ENCODE assay signal across 20 cellular contexts in genomic region chr5:108670591-108671335, GRCh38.
A peak's percentile ranks its signal among the peaks of the same experiment; 100 is the strongest.
DNase-seq lines count a peak whose midpoint lies in the region; ATAC-seq and TF ChIP-seq lines count a peak whose summit lies in the region.
"Had no signal": no experiment of that assay in that cellular context is flagged by ENCODE, and none has a peak within 500 bp of the region (broad histone marks: within the 10 kb centered on the region; RNA-seq: fewer than 3 reads in every experiment).

No MANE protein-coding gene starts in this region.

- H3K27ac ChIP-seq in GM23338 (ENCODE audit: low read depth), result no peak overlapping the region
- H3K27ac ChIP-seq: brain microvascular endothelial cell, neutrophil had no signal

- peaks cover 7% of the 10 kb centered on the region for H3K4me1 ChIP-seq in GM23338 (ENCODE audit: insufficient read depth)

- peaks cover 3% of the 10 kb centered on the region; the same call in 1 of the 3 replicates for H3K9me3 Mint-ChIP-seq in GM23338

- no peaks in the 10 kb centered on the region for H3K27me3 ChIP-seq in GM23338 (ENCODE audit: insufficient read depth)
- H3K27me3 ChIP-seq: brain microvascular endothelial cell, neutrophil had no signal

- ATAC-seq in GM23338 (no peak), HG02623 (IDR thresholded peaks at IDR 0.05; ENCODE audit: unreplicated experiment) (no peak)
- ATAC-seq: activated CD4-positive, alpha-beta T cell treated with anti-CD3 and anti-CD28 coated beads for 36 hours; activated CD8-positive, alpha-beta memory T cell treated with anti-CD3 and anti-CD28 coated beads, Interleukin-2, amount 10 ng/mL, durations not matched to agents 7 days and 5 days; SK-N-SH treated with all-trans-retinoic acid at 6 μM for 48 hours had no signal

- DNase-seq in GM23338 (ENCODE audit: low spot score) (no peak), UCSD-AML1 (lab: John Stamatoyannopoulos, UW; ENCODE audit: unreplicated experiment) (peak; percentile 11), left kidney (ENCODE audit: low read depth, low spot score) (peak; percentile 21), retina (peak; percentile 69), T-helper 9 cell (no peak)
- DNase-seq in effector CD4-positive, alpha-beta T cell, result no peak
- DNase-seq in stimulated activated naive CD4-positive, alpha-beta T cell treated with Interleukin-2 at 50 U/mL for 16 hours (lab: John Stamatoyannopoulos, UW), result no peak
- DNase-seq: activated CD4-positive, alpha-beta T cell treated with anti-CD3 and anti-CD28 coated beads for 36 hours; activated CD8-positive, alpha-beta memory T cell treated with anti-CD3 and anti-CD28 coated beads, Interleukin-2, amount 10 ng/mL, durations not matched to agents 7 days and 5 days; brain microvascular endothelial cell; foreskin fibroblast; KBM-7; kidney glomerular epithelial cell; NCI-H2029; NK-92 treated with Interleukin-12 subunit alpha and Interleukin-12 subunit beta, amount 100 ng/mL, for 24 hours; stimulated activated CD4-positive, alpha-beta T cell treated with anti-CD3 and anti-CD28 coated beads, Interleukin-4, amount 100 ng/mL, for 1 hour; T1000 had no signal

- no peaks in the 10 kb centered on the region for H4K20me1 ChIP-seq in GM23338 (replicated peaks; ENCODE audit: insufficient read depth)

- no peaks in the 10 kb centered on the region for H3K79me2 ChIP-seq in GM23338 (replicated peaks; ENCODE audit: insufficient read depth)

- peak overlapping the region; percentile 14; the same call in 1 of the 2 replicates for H2AFZ ChIP-seq in GM23338

- H3K27ac Mint-ChIP-seq in GM23338, result no peak overlapping the region
- H3K27ac Mint-ChIP-seq: activated CD4-positive, alpha-beta T cell treated with anti-CD3 and anti-CD28 coated beads for 36 hours; activated CD8-positive, alpha-beta memory T cell treated with anti-CD3 and anti-CD28 coated beads, Interleukin-2, amount 10 ng/mL, durations not matched to agents 7 days and 5 days had no signal

- H3K9me2 ChIP-seq in GM23338 (ENCODE audit: insufficient read depth), result 0 out of 2 replicates have a peak, but pooled peaks cover 3% of the 10 kb centered on the region

- H3K27me3 Mint-ChIP-seq in GM23338 (ENCODE audit: insufficient read depth, low read depth, poor library complexity), result peaks cover 7% of the 10 kb centered on the region

- no peak overlapping the region for H3K4me3 Mint-ChIP-seq in GM23338
- H3K4me3 Mint-ChIP-seq: activated CD4-positive, alpha-beta T cell treated with anti-CD3 and anti-CD28 coated beads for 36 hours; activated CD8-positive, alpha-beta memory T cell treated with anti-CD3 and anti-CD28 coated beads, Interleukin-2, amount 10 ng/mL, durations not matched to agents 7 days and 5 days had no signal

- no peaks in the 10 kb centered on the region for H3F3A ChIP-seq in GM23338 (replicated peaks; ENCODE audit: low read depth)

- no peaks in the 10 kb centered on the region for H3K36me3 Mint-ChIP-seq in GM23338 (ENCODE audit: low read depth)
- H3K36me3 Mint-ChIP-seq: activated CD8-positive, alpha-beta memory T cell treated with anti-CD3 and anti-CD28 coated beads, Interleukin-2, amount 10 ng/mL, durations not matched to agents 7 days and 5 days had no signal

- no peak overlapping the region for H3K4me2 ChIP-seq in GM23338

- H3K36me3 ChIP-seq in GM23338 (ENCODE audit: insufficient read depth), result no peaks in the 10 kb centered on the region
- H3K36me3 ChIP-seq: brain microvascular endothelial cell, neutrophil had no signal

- H3K4me3 ChIP-seq in GM23338, result no peak overlapping the region

- H3K4me1 Mint-ChIP-seq in GM23338, result peaks cover 10% of the 10 kb centered on the region
- H3K4me1 Mint-ChIP-seq: activated CD4-positive, alpha-beta T cell treated with anti-CD3 and anti-CD28 coated beads for 36 hours; activated CD8-positive, alpha-beta memory T cell treated with anti-CD3 and anti-CD28 coated beads, Interleukin-2, amount 10 ng/mL, durations not matched to agents 7 days and 5 days had no signal

- no peak for TF ChIP-seq CTCF in GM23338 (conservative IDR thresholded peaks at IDR 0.05; ENCODE audit: low read depth in 2 of 2)

TF ChIP-seq in GM23338, 12 proteins besides CTCF, POLR2A, EP300 and RAD21 (continues in another document):
- TF ChIP-seq ETS1 (IDR thresholded peaks at IDR 0.05), result no peak
- TF ChIP-seq ZNF331 (CRISPR knock-in tag; IDR thresholded peaks at IDR 0.05; ENCODE audit: low read depth), result no peak
- no peak for TF ChIP-seq STAT1 (IDR thresholded peaks at IDR 0.05; ENCODE audit: unreplicated experiment)
- no peak for TF ChIP-seq CREB1 (CRISPR knock-in tag; IDR thresholded peaks at IDR 0.05; ENCODE audit: low read depth)
- TF ChIP-seq NANOG (IDR thresholded peaks at IDR 0.05; ENCODE audit: borderline replicate concordance), result no peak
- TF ChIP-seq, protein P1, sequence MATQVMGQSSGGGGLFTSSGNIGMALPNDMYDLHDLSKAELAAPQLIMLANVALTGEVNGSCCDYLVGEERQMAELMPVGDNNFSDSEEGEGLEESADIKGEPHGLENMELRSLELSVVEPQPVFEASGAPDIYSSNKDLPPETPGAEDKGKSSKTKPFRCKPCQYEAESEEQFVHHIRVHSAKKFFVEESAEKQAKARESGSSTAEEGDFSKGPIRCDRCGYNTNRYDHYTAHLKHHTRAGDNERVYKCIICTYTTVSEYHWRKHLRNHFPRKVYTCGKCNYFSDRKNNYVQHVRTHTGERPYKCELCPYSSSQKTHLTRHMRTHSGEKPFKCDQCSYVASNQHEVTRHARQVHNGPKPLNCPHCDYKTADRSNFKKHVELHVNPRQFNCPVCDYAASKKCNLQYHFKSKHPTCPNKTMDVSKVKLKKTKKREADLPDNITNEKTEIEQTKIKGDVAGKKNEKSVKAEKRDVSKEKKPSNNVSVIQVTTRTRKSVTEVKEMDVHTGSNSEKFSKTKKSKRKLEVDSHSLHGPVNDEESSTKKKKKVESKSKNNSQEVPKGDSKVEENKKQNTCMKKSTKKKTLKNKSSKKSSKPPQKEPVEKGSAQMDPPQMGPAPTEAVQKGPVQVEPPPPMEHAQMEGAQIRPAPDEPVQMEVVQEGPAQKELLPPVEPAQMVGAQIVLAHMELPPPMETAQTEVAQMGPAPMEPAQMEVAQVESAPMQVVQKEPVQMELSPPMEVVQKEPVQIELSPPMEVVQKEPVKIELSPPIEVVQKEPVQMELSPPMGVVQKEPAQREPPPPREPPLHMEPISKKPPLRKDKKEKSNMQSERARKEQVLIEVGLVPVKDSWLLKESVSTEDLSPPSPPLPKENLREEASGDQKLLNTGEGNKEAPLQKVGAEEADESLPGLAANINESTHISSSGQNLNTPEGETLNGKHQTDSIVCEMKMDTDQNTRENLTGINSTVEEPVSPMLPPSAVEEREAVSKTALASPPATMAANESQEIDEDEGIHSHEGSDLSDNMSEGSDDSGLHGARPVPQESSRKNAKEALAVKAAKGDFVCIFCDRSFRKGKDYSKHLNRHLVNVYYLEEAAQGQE (IDR thresholded peaks at IDR 0.05; ENCODE audit: unreplicated experiment), result no peak

Comparison
In these comparisons a context has a peak if more than half of its experiments do, and no peak if none do; other contexts are left out.
1. DNase-seq: peak in UCSD-AML1 (single experiment), left kidney (single experiment) and retina (single experiment); none in GM23338 (single experiment), effector CD4-positive, alpha-beta T cell (single experiment), T-helper 9 cell (single experiment) and stimulated activated naive CD4-positive, alpha-beta T cell treated with Interleukin-2 at 50 U/mL for 16 hours (single experiment).